Comparison of ENCODE assay signal across 12 cellular contexts in genomic region chr6:8017276-8017701, GRCh38. TPM values are rescaled to one million over a fixed set of nuclear protein-coding genes. Genes with fewer than 3 reads are reported as not detected.
DNase-seq lines count a peak whose midpoint lies in the region; ATAC-seq and TF ChIP-seq lines count a peak whose summit lies in the region.
"Had no signal": no experiment of that assay in that cellular context is flagged by ENCODE, and none has a peak within 500 bp of the region (broad histone marks: within the 10 kb centered on the region; RNA-seq: fewer than 3 reads in every experiment).

No MANE protein-coding gene starts in this region.

- intact Hi-C loops in left colon (cut with DNase I, micrococcal nuclease) = no loop called here

- H3K27ac ChIP-seq in suprapubic skin = no peak overlapping the region

- H3K4me3 ChIP-seq in suprapubic skin = no peak overlapping the region
- H3K4me3 ChIP-seq: lung had no signal

- H3K36me3 ChIP-seq in suprapubic skin = peaks cover 11% of the 10 kb centered on the region

- TF ChIP-seq CTCF in suprapubic skin (IDR thresholded peaks at IDR 0.05) (no peak), GM13977 (IDR thresholded peaks at IDR 0.05; ENCODE audit: extremely low read depth, insufficient read depth, missing control alignments) (no peak)

- in situ Hi-C loops in GM13977 (cut with MboI; ENCODE audit: low pct_unique_long_range_greater_than_20kb, low sequenced_read_pairs, unreplicated experiment) = no loop called here

- no peaks in the 10 kb centered on the region for H3K9me3 ChIP-seq in suprapubic skin

- peak; percentile 61 for TF ChIP-seq POLR2A in GM18505 (IDR thresholded peaks at IDR 0.05; ENCODE audit: borderline replicate concordance, extremely low read depth, insufficient read depth, insufficient read length)
- no peak for TF ChIP-seq POLR2A in suprapubic skin (IDR thresholded peaks at IDR 0.05)

- H3K4me1 ChIP-seq in suprapubic skin = no peaks in the 10 kb centered on the region

- DNase-seq in left colon (no peak), suprapubic skin (ENCODE audit: low spot score in 2 of 2) (no peak), GM13977 (ENCODE audit: low spot score) (no peak)
- no peak for DNase-seq in stimulated activated CD4-positive, alpha-beta T cell treated with anti-CD3 and anti-CD28 coated beads, Interleukin-12 subunit alpha, Interleukin-12 subunit beta, amount 100 ng/mL, for 4 hours
- DNase-seq: activated CD8-positive, alpha-beta memory T cell treated with anti-CD3 and anti-CD28 coated beads, Interleukin-2, amount 50 U/mL, for 48 hours; IMR-90; stimulated activated CD4-positive, alpha-beta T cell treated with anti-CD3 and anti-CD28 coated beads, Interleukin-2, amount 100 ng/mL, for 24 hours had no signal

- WGBS in suprapubic skin = 86% methylated on average over 9 of the region's 9 CpGs

- ATAC-seq in GM18505 (IDR thresholded peaks at IDR 0.05; ENCODE audit: unreplicated experiment) (peak; percentile 81), GM21367 (IDR thresholded peaks at IDR 0.05; ENCODE audit: unreplicated experiment) (peak; percentile 63), HG03521 (IDR thresholded peaks at IDR 0.05; ENCODE audit: unreplicated experiment) (peak; percentile 78), left colon (peak; percentile 38), HG03432 (IDR thresholded peaks at IDR 0.05; ENCODE audit: unreplicated experiment) (no peak)

- no peaks in the 10 kb centered on the region for H3K27me3 ChIP-seq in suprapubic skin

- TF ChIP-seq EP300 in suprapubic skin (IDR thresholded peaks at IDR 0.05) = no peak

RNA-seq across cellular contexts. Expression of gene BLOC1S5, which starts 46.9 kb away (rescaled TPM):
- total RNA-seq in left colon = 10 to 100 TPM; 10.1 to 11.0 TPM
- 10 to 100 TPM in 1 of 4 donors, 1 to 10 TPM in 3; 9.1 to 13.6 (median 9.7) TPM for total RNA-seq in suprapubic skin
